ENCODE assay signal across 1 cellular context in genomic region chr3:61560452-61561373, GRCh38.
A peak's percentile ranks its signal among the peaks of the same experiment; 100 is the strongest.
TF ChIP-seq lines count a peak whose summit lies in the region.

No MANE protein-coding gene starts in this region.

TF ChIP-seq in GM12878, 131 proteins besides CTCF, POLR2A, EP300 and RAD21 (continued from another document):
- TF ChIP-seq BHLHE40 (IDR thresholded peaks at IDR 0.05; ENCODE audit: borderline replicate concordance in 1 of 2, low read depth in 2 of 2, low read length in 1 of 2) (0 out of 4 replicates have a peak, but pooled peaks of 1 of the 2 experiments have one; percentile 14), EGR1 (IDR thresholded peaks at IDR 0.05; ENCODE audit: borderline replicate concordance in 1 of 2, low read depth in 2 of 2, low read length in 2 of 2) (no peak), CREM (IDR thresholded peaks at IDR 0.05; ENCODE audit: low read depth) (no peak), IKZF1 (conservative IDR thresholded peaks at IDR 0.05) (peak; percentile 41; the same call in 1 of the 2 replicates), RBBP5 (conservative IDR thresholded peaks at IDR 0.05) (no peak), RELB (IDR thresholded peaks at IDR 0.05; ENCODE audit: low read depth) (peak; percentile 68; the same call in 1 of the 2 replicates), GATAD2B (conservative IDR thresholded peaks at IDR 0.05; ENCODE audit: low read depth) (peak; percentile 24; the same call in 1 of the 2 replicates), ZZZ3 (IDR thresholded peaks at IDR 0.05; ENCODE audit: control insufficient read depth, insufficient read length, low read depth) (no peak), SMARCA5 (IDR thresholded peaks at IDR 0.05) (0 out of 2 replicates have a peak, but pooled peaks have one; percentile 9), PBX3 (IDR thresholded peaks at IDR 0.05; ENCODE audit: insufficient replicate concordance, low read depth, low read length) (no peak), REST (IDR thresholded peaks at IDR 0.05; ENCODE audit: low read depth, low read length) (no peak), MLLT1 (IDR thresholded peaks at IDR 0.05) (peak; percentile 57), MEF2B (IDR thresholded peaks at IDR 0.05; ENCODE audit: partially characterized antibody, poor library complexity, severe bottlenecking) (no peak), SMAD5 (IDR thresholded peaks at IDR 0.05; ENCODE audit: low read depth) (no peak), SIN3A (IDR thresholded peaks at IDR 0.05; ENCODE audit: low read depth, low read length) (peak; percentile 44), SMAD1 (IDR thresholded peaks at IDR 0.05; ENCODE audit: low read depth, partially characterized antibody) (no peak), HDGF (IDR thresholded peaks at IDR 0.05) (no peak), E2F4 (IDR thresholded peaks at IDR 0.05; ENCODE audit: low read depth, low read length) (0 out of 2 replicates have a peak, but pooled peaks have one; percentile 27), PRDM15 (CRISPR knock-in tag; IDR thresholded peaks at IDR 0.05) (no peak)
